Comparison of ENCODE assay signal across 21 cellular contexts in genomic region chr2:68846056-68846455, GRCh38. TPM values are rescaled to one million over a fixed set of nuclear protein-coding genes. Genes with fewer than 3 reads are reported as not detected.
"Had no signal": no experiment of that assay in that cellular context is flagged by ENCODE, and none has a peak within 500 bp of the region (broad histone marks: within the 10 kb centered on the region; RNA-seq: fewer than 3 reads in every experiment).

No MANE protein-coding gene starts in this region.

- H3K9ac ChIP-seq: KMS-11, SK-N-SH had no signal

- H3K27ac ChIP-seq: KMS-11 had no signal

- H3K9me3 ChIP-seq: SK-N-SH had no signal

- DNase-seq: Kasumi-1, MM.1S, NCI-H1092 treated with DMSO at 0.1 percent for 48 hours, NCI-H1436, NCI-H187, NCI-H2029, NCI-H2081 treated with DMSO at 0.1 percent for 48 hours, NCI-H2171, NCI-H226, NCI-H446, NCI-H510A, NCI-H524 treated with DMSO at 0.1 percent for 48 hours, NCI-H69, NCI-H774, Right ventricle myocardium superior, RPMI8226, SK-N-SH had no signal

- H3K4me2 ChIP-seq: KMS-11, SK-N-SH had no signal

RNA-seq across cellular contexts. Expression of gene BMP10, which starts 25.1 kb away (rescaled TPM):
- total RNA-seq: HT-29, M059J, Right ventricle myocardium superior, SK-MEL-5 had no signal
- polyA plus RNA-seq: SK-N-SH had no signal
